ENCODE assay signal across 9 cellular contexts in the genomic region with DNA sequence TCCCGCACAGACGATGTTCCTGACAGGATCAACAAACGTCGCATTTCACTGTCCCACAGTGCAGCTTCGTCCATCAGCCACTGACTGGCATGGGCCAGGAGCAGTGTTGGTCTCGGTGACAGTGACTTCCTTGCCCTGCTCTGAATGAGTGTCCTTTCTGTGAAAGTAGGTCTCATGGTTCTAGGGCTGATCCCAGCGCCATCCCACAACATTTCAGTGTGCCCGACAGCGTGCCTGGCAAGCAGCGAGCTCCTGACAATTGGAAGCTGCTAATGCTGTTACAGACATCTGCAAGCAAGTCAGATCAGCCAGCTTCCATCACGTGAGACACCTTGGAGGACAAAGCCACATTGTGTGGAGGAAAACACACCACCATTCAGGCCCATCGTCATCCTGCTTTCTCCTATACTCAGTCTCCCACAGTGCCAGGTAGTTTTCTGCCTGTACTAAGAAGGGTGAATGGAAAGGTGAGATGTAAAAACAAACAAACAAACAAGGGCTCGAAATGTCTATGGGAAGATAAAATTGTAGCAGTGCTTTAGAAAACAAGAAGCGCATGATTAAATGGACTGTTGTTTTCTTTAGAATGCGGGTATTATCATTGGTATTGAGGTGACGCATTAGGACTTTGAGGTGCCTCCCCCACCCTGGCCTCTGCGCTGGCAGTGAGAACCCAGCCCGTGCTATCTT. TPM values are rescaled to one million over a fixed set of nuclear protein-coding genes. Genes with fewer than 3 reads are reported as not detected.
DNase-seq lines count a peak whose midpoint lies in the region; ATAC-seq, FAIRE-seq and TF ChIP-seq lines count a peak whose summit lies in the region.
"Had no signal": no experiment of that assay in that cellular context is flagged by ENCODE, and none has a peak within 500 bp of the region (broad histone marks: within the 10 kb centered on the region; RNA-seq: fewer than 3 reads in every experiment).

No MANE protein-coding gene starts in this region.

- FAIRE-seq in HTR-8/SVneo (lab: Jason Lieb, UNC): no peak

- H3K27me3 ChIP-seq in HUES6 (ENCODE audit: control insufficient read depth, insufficient read depth, low read length) (no peaks in the 10 kb centered on the region), spleen (replicated peaks in 1 of 7) (no peaks in the 10 kb centered on the region)

- H3K36me3 ChIP-seq in HUES6 (ENCODE audit: control insufficient read depth, insufficient read depth, low read length) (no peaks in the 10 kb centered on the region), spleen (peaks cover 0 to 12% (median 0%) of the 10 kb centered on the region in 6 donors)

- no peaks in the 10 kb centered on the region for H3K9me3 Mint-ChIP-seq in brain
- H3K9me3 Mint-ChIP-seq in activated T-cell treated with anti-CD3 and anti-CD28 coated beads, Interleukin-2, amount 50 U/mL, for 72 hours: no peaks in the 10 kb centered on the region

- H3K27ac Mint-ChIP-seq in brain: peak overlapping the region; percentile 7 to 69 (median 20)
- no peak overlapping the region for H3K27ac Mint-ChIP-seq in activated T-cell treated with anti-CD3 and anti-CD28 coated beads, Interleukin-2, amount 50 U/mL, for 72 hours

- H3K4me1 ChIP-seq in HUES6 (ENCODE audit: control insufficient read depth, insufficient read depth, low read length) (peaks cover 23% of the 10 kb centered on the region), spleen (peaks cover 0 to 19% (median 8%) of the 10 kb centered on the region in 6 donors)

- no peaks in the 10 kb centered on the region for H3K27me3 Mint-ChIP-seq in brain
- no peaks in the 10 kb centered on the region for H3K27me3 Mint-ChIP-seq in activated T-cell treated with anti-CD3 and anti-CD28 coated beads, Interleukin-2, amount 50 U/mL, for 72 hours (ENCODE audit: low read depth)

- no peak for ATAC-seq in activated T-cell treated with anti-CD3 and anti-CD28 coated beads, Interleukin-2, amount 50 U/mL, for 72 hours (replicated peaks in 1 of 2)
- ATAC-seq in GM21447 (IDR thresholded peaks at IDR 0.05; ENCODE audit: unreplicated experiment): no peak

- H3K4me3 ChIP-seq in HUES6 (ENCODE audit: low read depth, low read length): no peak overlapping the region
- H3K4me3 ChIP-seq in spleen: no peak overlapping the region

- DNase-seq in islet precursor cell (peak; percentile 86), spleen (no peak), HTR-8/SVneo (ENCODE audit: insufficient read length, low spot score) (no peak), NCI-H2029 (lab: John Stamatoyannopoulos, UW) (no peak)
- no peak for DNase-seq in activated T-cell treated with anti-CD3 and anti-CD28 coated beads, Interleukin-2, amount 50 U/mL, for 72 hours
- DNase-seq: activated CD4-positive, CD25-positive, alpha-beta regulatory T cell treated with anti-CD3 and anti-CD28 coated beads, Interleukin-2, amount 50 U/mL, for 72 hours had no signal

- H3K9ac ChIP-seq in HUES6 (ENCODE audit: low read length): peak overlapping the region; percentile 20

- peaks cover 12% of the 10 kb centered on the region for H3K4me1 Mint-ChIP-seq in brain
- no peaks in the 10 kb centered on the region for H3K4me1 Mint-ChIP-seq in activated T-cell treated with anti-CD3 and anti-CD28 coated beads, Interleukin-2, amount 50 U/mL, for 72 hours (ENCODE audit: low read depth)

- WGBS in spleen, 5 donors: 86 to 95% (median 90%) methylated on average over 15 to 18 of the region's 18 CpGs

- no peaks in the 10 kb centered on the region for H3K9me3 ChIP-seq in HUES6 (ENCODE audit: control insufficient read depth, insufficient read depth, low read depth, low read length)
- no peaks in the 10 kb centered on the region for H3K9me3 ChIP-seq in spleen

- intact Hi-C loops in spleen (cut with DNase I; ENCODE audit: low total_unique reads): no loop called here

- TF ChIP-seq CTCF in brain (conservative IDR thresholded peaks at IDR 0.05) (no peak), spleen (IDR thresholded peaks at IDR 0.05 in 8 of 11, conservative IDR thresholded peaks at IDR 0.05 in 3 of 11) (no peak)

- no peak overlapping the region; the same call in 1 of the 2 replicates for H3K27ac ChIP-seq in HUES6 (ENCODE audit: low read depth, low read length)
- H3K27ac ChIP-seq in spleen: peak overlapping the region in 5 of 8 donors; percentile 17 to 57 (median 48)

- H3K4me3 Mint-ChIP-seq in brain: no peak overlapping the region
- no peak overlapping the region for H3K4me3 Mint-ChIP-seq in activated T-cell treated with anti-CD3 and anti-CD28 coated beads, Interleukin-2, amount 50 U/mL, for 72 hours

- H3K36me3 Mint-ChIP-seq in brain: no peaks in the 10 kb centered on the region
- peaks cover 0 to 4% of the 10 kb centered on the region in 2 donors for H3K36me3 Mint-ChIP-seq in activated T-cell treated with anti-CD3 and anti-CD28 coated beads, Interleukin-2, amount 50 U/mL, for 72 hours (ENCODE audit: insufficient read depth in 2 of 2)

- no peak for TF ChIP-seq POLR2A in spleen (IDR thresholded peaks at IDR 0.05)

RNA-seq across cellular contexts. Expression of a gene that starts 21.9 kb away (rescaled TPM):
- polyA plus RNA-seq in brain (ENCODE audit: insufficient read depth, low read depth, low replicate concordance) (8.9 TPM), spleen (1 to 10 TPM; 2.0 to 5.7 (median 5.0) TPM)
- total RNA-seq in spleen: 10 to 100 TPM in 2 of 7 donors, 1 to 10 TPM in 5; 7.6 to 12.5 (median 8.5) TPM
- 1 to 10 TPM; 2.6 to 3.3 TPM for total RNA-seq in activated T-cell treated with anti-CD3 and anti-CD28 coated beads, Interleukin-2, amount 50 U/mL, for 72 hours

RNA-seq across cellular contexts. Expression of a gene that starts 42.7 kb away (rescaled TPM):
- polyA plus RNA-seq in brain (ENCODE audit: insufficient read depth, low read depth, low replicate concordance) (495 TPM), spleen (100 to 1,000 TPM; 274 to 370 (median 289) TPM)
- total RNA-seq in spleen: 100 to 1,000 TPM in 6 of 7 donors, 10 to 100 TPM in 1; 93.5 to 183 (median 160) TPM
- 100 to 1,000 TPM; 247 to 273 TPM for total RNA-seq in activated T-cell treated with anti-CD3 and anti-CD28 coated beads, Interleukin-2, amount 50 U/mL, for 72 hours
